In genomic region chr10:83991986-83992753, GRCh38 we compare ENCODE assay signal across 8 cellular contexts.
DNase-seq lines count a peak whose midpoint lies in the region; ATAC-seq and TF ChIP-seq lines count a peak whose summit lies in the region.

No MANE protein-coding gene starts in this region.

- no peak overlapping the region for H3K4me3 ChIP-seq in BLaER1 treated with 17β-estradiol and CSF1 and Interleukin-3, amounts not matched to agents 10 nM and 100 nM
- no peak overlapping the region for H3K4me3 ChIP-seq in WERI-Rb-1 (ENCODE audit: low read depth, low read length)

- H3K4me1 ChIP-seq in BLaER1 treated with 17β-estradiol and CSF1 and Interleukin-3, amounts not matched to agents 10 nM and 100 nM, result peaks cover 18 to 26% (median 22%) of the 10 kb centered on the region in 10 experiments

- peak; percentile 30 for ATAC-seq in GM18498 (IDR thresholded peaks at IDR 0.05; ENCODE audit: unreplicated experiment)

- no peak overlapping the region for H3K9ac ChIP-seq in BLaER1 treated with 17β-estradiol and CSF1 and Interleukin-3, amounts not matched to agents 10 nM and 100 nM

- H3K27ac ChIP-seq in BLaER1 treated with 17β-estradiol and CSF1 and Interleukin-3, amounts not matched to agents 10 nM and 100 nM, result no peak overlapping the region
- no peak overlapping the region for H3K27ac ChIP-seq in WERI-Rb-1

- no peaks in the 10 kb centered on the region for H3K36me3 ChIP-seq in BLaER1 treated with 17β-estradiol and CSF1 and Interleukin-3, amounts not matched to agents 10 nM and 100 nM
- no peaks in the 10 kb centered on the region for H3K36me3 ChIP-seq in WERI-Rb-1

- H4K20me1 ChIP-seq in BLaER1 treated with 17β-estradiol and CSF1 and Interleukin-3, amounts not matched to agents 10 nM and 100 nM, result peaks cover 0 to 12% (median 0%) of the 10 kb centered on the region in 11 experiments; a peak in 1 of 22 replicates

- H3K9me3 ChIP-seq in BLaER1 treated with 17β-estradiol and CSF1 and Interleukin-3, amounts not matched to agents 10 nM and 100 nM (replicated peaks in 1 of 11), result no peaks in the 10 kb centered on the region
- H3K9me3 ChIP-seq in WERI-Rb-1 (ENCODE audit: severe bottlenecking), result no peaks in the 10 kb centered on the region

- DNase-seq in HK-2 (ENCODE audit: unreplicated experiment) (peak; percentile 26), WERI-Rb-1 (peak; percentile 74), myocyte (ENCODE audit: low read depth) (peak; percentile 2), GM19240 (ENCODE audit: insufficient read length, low spot score) (no peak), T-helper 1 cell (no peak)
- no peak for DNase-seq in NK-92 treated with Interleukin-12 subunit alpha and Interleukin-12 subunit beta, amount 100 ng/mL, for 24 hours (lab: John Stamatoyannopoulos, UW)

- peak overlapping the region in 7 of 11 experiments; percentile 10 to 44 (median 21); a peak in 11 of 22 replicates for H3K4me2 ChIP-seq in BLaER1 treated with 17β-estradiol and CSF1 and Interleukin-3, amounts not matched to agents 10 nM and 100 nM

- 0 out of 22 replicates have a peak, but pooled peaks cover 0 to 7% (median 0%) of the 10 kb centered on the region in 11 experiments for H3K27me3 ChIP-seq in BLaER1 treated with 17β-estradiol and CSF1 and Interleukin-3, amounts not matched to agents 10 nM and 100 nM
- H3K27me3 ChIP-seq in WERI-Rb-1 (ENCODE audit: insufficient read depth, low read depth, severe bottlenecking), result no peaks in the 10 kb centered on the region

- TF ChIP-seq CTCF in WERI-Rb-1 (IDR thresholded peaks at IDR 0.05; ENCODE audit: low read depth, low read length), result peak; percentile 77

Comparison
In these comparisons a context has a peak if more than half of its experiments do, and no peak if none do; other contexts are left out.
1. DNase-seq: peak in HK-2 (single experiment), WERI-Rb-1 (single experiment) and myocyte (single experiment); none in GM19240 (single experiment), T-helper 1 cell (0 of 5) and NK-92 treated with Interleukin-12 subunit alpha and Interleukin-12 subunit beta, amount 100 ng/mL, for 24 hours (single experiment).